In genomic region chr14:22095845-22096510, GRCh38 we compare ENCODE assay signal across 10 cellular contexts.
DNase-seq lines count a peak whose midpoint lies in the region; ATAC-seq, FAIRE-seq and TF ChIP-seq lines count a peak whose summit lies in the region.
"Had no signal": no experiment of that assay in that cellular context is flagged by ENCODE, and none has a peak within 500 bp of the region (broad histone marks: within the 10 kb centered on the region; RNA-seq: fewer than 3 reads in every experiment).

No MANE protein-coding gene starts in this region.

- H3K27me3 ChIP-seq in HepG2 (ENCODE audit: control insufficient read depth in 1 of 2, insufficient read depth in 2 of 2, low read length in 2 of 2) = no peaks in the 10 kb centered on the region
- no peaks in the 10 kb centered on the region for H3K27me3 ChIP-seq in right lobe of liver
- no peaks in the 10 kb centered on the region for H3K27me3 ChIP-seq in uterus

- H3K27ac ChIP-seq in HepG2 (ENCODE audit: extremely low read length, insufficient read depth, low read length) = no peak overlapping the region
- no peak overlapping the region for H3K27ac ChIP-seq in right lobe of liver
- H3K27ac ChIP-seq in uterus = peak overlapping the region; percentile 71 to 86

- no peaks in the 10 kb centered on the region for H3K27me3 Mint-ChIP-seq in activated T-helper 2 cell treated with anti-CD3 and anti-CD28 coated beads, Interferon-gamma antibody, Interleukin-2, Interleukin-4, amounts not matched to agents 10 μg/mL and 5 μg/mL and 100 μg/mL, durations not matched to agents 14 hours and 24 hours and 36 hours (ENCODE audit: low read depth)

- peak overlapping the region; percentile 87 for H3K27ac Mint-ChIP-seq in activated T-helper 2 cell treated with anti-CD3 and anti-CD28 coated beads, Interferon-gamma antibody, Interleukin-2, Interleukin-4, amounts not matched to agents 10 μg/mL and 5 μg/mL and 100 μg/mL, durations not matched to agents 14 hours and 24 hours and 36 hours

- H3K4me2 ChIP-seq in HepG2 (ENCODE audit: low read depth, low read length) = no peak overlapping the region

- H4K20me1 ChIP-seq in HepG2 (ENCODE audit: insufficient read depth, low read length) = no peaks in the 10 kb centered on the region

- no TSS peak for BruUV-seq in HepG2 (replicated peaks; lab: Mats Ljungman, UMichigan)

- H3K79me2 ChIP-seq in HepG2 (ENCODE audit: insufficient read depth, low read length) = no peaks in the 10 kb centered on the region

- CTCF ChIA-PET in HepG2 (lab: Yijun Ruan, JAX; ENCODE audit: low intra/inter-chr PET ratio, low total read pairs) = no interaction called here

- H2AFZ ChIP-seq in HepG2 (ENCODE audit: low read length) = no peak overlapping the region

- intact Hi-C loops in HepG2 (cut with micrococcal nuclease; ENCODE audit: unreplicated experiment) = no loop called here
- intact Hi-C loops in right lobe of liver (cut with DNase I) = no loop called here
- intact Hi-C loops in activated T-helper 2 cell treated with anti-CD3 and anti-CD28 coated beads, Interferon-gamma antibody, Interleukin-2, Interleukin-4, amounts not matched to agents 10 μg/mL and 5 μg/mL and 100 μg/mL, durations not matched to agents 14 hours and 24 hours and 36 hours (cut with micrococcal nuclease) = loop anchor here (5.0 kb wide), 1 partner anchor 94 kb away; no protein-coding TSS in a partner anchor
- intact Hi-C loops in uterus (cut with DNase I; ENCODE audit: low total_unique reads) = no loop called here

- H3K9ac ChIP-seq in HepG2 (ENCODE audit: insufficient read depth, low read depth, low read length) = no peak overlapping the region

- TF ChIP-seq CTCF in HepG2 (CRISPR knock-in tag; IDR thresholded peaks at IDR 0.05) (no peak), right lobe of liver (IDR thresholded peaks at IDR 0.05) (no peak), uterus (IDR thresholded peaks at IDR 0.05) (no peak)

- POLR2A ChIA-PET in HepG2 (lab: Yijun Ruan, JAX) = no interaction called here

- H3K9me3 Mint-ChIP-seq in activated T-helper 2 cell treated with anti-CD3 and anti-CD28 coated beads, Interferon-gamma antibody, Interleukin-2, Interleukin-4, amounts not matched to agents 10 μg/mL and 5 μg/mL and 100 μg/mL, durations not matched to agents 14 hours and 24 hours and 36 hours = no peaks in the 10 kb centered on the region

- peak; percentile 36; the same call in 2 of the 3 replicates for ATAC-seq in HepG2
- no peak for ATAC-seq in right lobe of liver
- ATAC-seq in HG03457 (IDR thresholded peaks at IDR 0.05; ENCODE audit: unreplicated experiment) = no peak

- peaks cover 47% of the 10 kb centered on the region for H3K4me1 Mint-ChIP-seq in activated T-helper 2 cell treated with anti-CD3 and anti-CD28 coated beads, Interferon-gamma antibody, Interleukin-2, Interleukin-4, amounts not matched to agents 10 μg/mL and 5 μg/mL and 100 μg/mL, durations not matched to agents 14 hours and 24 hours and 36 hours (ENCODE audit: low read depth)

- TF ChIP-seq POLR2A in HepG2 (IDR thresholded peaks at IDR 0.05; ENCODE audit: insufficient read depth in 1 of 2, low read depth in 2 of 2, low read length in 2 of 2) (no peak), right lobe of liver (IDR thresholded peaks at IDR 0.05) (no peak), uterus (IDR thresholded peaks at IDR 0.05) (no peak)

- in situ Hi-C loops in HepG2 (cut with HindIII; ENCODE audit: extremely low pct_ligation_motif_present, low pct_unique_long_range_greater_than_20kb) = no loop called here

- TF ChIP-seq RAD21 in HepG2 (CRISPR knock-in tag; IDR thresholded peaks at IDR 0.05) = no peak

- H3K9me3 ChIP-seq in HepG2 (ENCODE audit: low read length) (no peaks in the 10 kb centered on the region), right lobe of liver (no peaks in the 10 kb centered on the region), uterus (no peaks in the 10 kb centered on the region)

- H3K4me3 Mint-ChIP-seq in activated T-helper 2 cell treated with anti-CD3 and anti-CD28 coated beads, Interferon-gamma antibody, Interleukin-2, Interleukin-4, amounts not matched to agents 10 μg/mL and 5 μg/mL and 100 μg/mL, durations not matched to agents 14 hours and 24 hours and 36 hours (ENCODE audit: low read depth) = peak overlapping the region; percentile 69

- no peak for FAIRE-seq in HepG2 (lab: Jason Lieb, UNC)

- 4% methylated on average over 4 of the region's 4 CpGs for WGBS in HepG2 (ENCODE audit: low lambda C conversion rate)
- 56% methylated on average over 3 of the region's 4 CpGs for WGBS in right lobe of liver (ENCODE audit: insufficient coverage, low coverage, low lambda C conversion rate, missing lambda C conversion rate)

- H3K4me1 ChIP-seq in HepG2 (ENCODE audit: insufficient read depth, low read length) (no peaks in the 10 kb centered on the region), right lobe of liver (no peaks in the 10 kb centered on the region), uterus (no peaks in the 10 kb centered on the region)

- TF ChIP-seq EP300 in HepG2 (IDR thresholded peaks at IDR 0.05; ENCODE audit: low read depth in 2 of 2, low read length in 2 of 2) (no peak), HepG2 (CRISPR knock-in tag; IDR thresholded peaks at IDR 0.05; ENCODE audit: borderline replicate concordance) (no peak)

- peak; percentile 29 for DNase-seq in HepG2 (ENCODE audit: low spot score)
- no peak for DNase-seq in right lobe of liver
- DNase-seq in activated T-helper 2 cell treated with anti-CD3 and anti-CD28 coated beads, Interferon-gamma antibody, Interleukin-2, Interleukin-4, amounts not matched to agents 10 μg/mL and 5 μg/mL and 100 μg/mL, durations not matched to agents 14 hours and 24 hours and 36 hours (ENCODE audit: low spot score) = no peak
- peak; percentile 50 for DNase-seq in left kidney (ENCODE audit: low read depth, low spot score)
- DNase-seq in uterus = no peak
- DNase-seq in C1 segment of cervical spinal cord (lab: John Stamatoyannopoulos, UW) = no peak
- no peak for DNase-seq in NCI-H524 treated with DMSO at 0.1 percent for 48 hours (lab: John Stamatoyannopoulos, UW)
- DNase-seq: GOT3, NCI-H187 treated with DMSO at 0.1 percent for 48 hours had no signal

- no peaks in the 10 kb centered on the region for H3K36me3 Mint-ChIP-seq in activated T-helper 2 cell treated with anti-CD3 and anti-CD28 coated beads, Interferon-gamma antibody, Interleukin-2, Interleukin-4, amounts not matched to agents 10 μg/mL and 5 μg/mL and 100 μg/mL, durations not matched to agents 14 hours and 24 hours and 36 hours (ENCODE audit: low read depth)

- no peak overlapping the region for H3K4me3 ChIP-seq in HepG2 (replicated peaks in 1 of 3; ENCODE audit: insufficient read depth in 1 of 3, low read depth in 2 of 3, low read length in 3 of 3)
- H3K4me3 ChIP-seq in right lobe of liver = no peak overlapping the region
- no peak overlapping the region for H3K4me3 ChIP-seq in uterus

- no peaks in the 10 kb centered on the region for H3K36me3 ChIP-seq in HepG2 (replicated peaks in 1 of 2; ENCODE audit: control insufficient read depth in 1 of 2, insufficient read depth in 2 of 2, low read length in 2 of 2)
- H3K36me3 ChIP-seq in right lobe of liver = no peaks in the 10 kb centered on the region
- no peaks in the 10 kb centered on the region for H3K36me3 ChIP-seq in uterus

TF ChIP-seq in HepG2, 621 proteins besides CTCF, POLR2A, EP300 and RAD21:
- TF ChIP-seq ZNF7 (CRISPR knock-in tag; IDR thresholded peaks at IDR 0.05) (peak; percentile 22; the same call in 1 of the 2 replicates), IRX3 (CRISPR knock-in tag; IDR thresholded peaks at IDR 0.05; ENCODE audit: borderline replicate concordance, low read depth) (no peak), ZNF563 (CRISPR knock-in tag; IDR thresholded peaks at IDR 0.05) (peak; percentile 85), HNF4A (CRISPR knock-in tag; IDR thresholded peaks at IDR 0.05) (peak; percentile 78), RFX5 (IDR thresholded peaks at IDR 0.05; ENCODE audit: low read depth, low read length) (peak; percentile 35; the same call in 1 of the 2 replicates)
TF ChIP-seq in HepG2: peak in this region for 4.

Comparison
In these comparisons a context has a peak if more than half of its experiments do, and no peak if none do; other contexts are left out.
1. DNase-seq: peak in HepG2 (single experiment) and left kidney (single experiment); none in right lobe of liver (0 of 3), activated T-helper 2 cell treated with anti-CD3 and anti-CD28 coated beads, Interferon-gamma antibody, Interleukin-2, Interleukin-4, amounts not matched to agents 10 μg/mL and 5 μg/mL and 100 μg/mL, durations not matched to agents 14 hours and 24 hours and 36 hours (single experiment), uterus (0 of 2), C1 segment of cervical spinal cord (0 of 14) and NCI-H524 treated with DMSO at 0.1 percent for 48 hours (single experiment).
2. H3K27ac ChIP-seq: peak in uterus (2 of 2); none in HepG2 (single experiment) and right lobe of liver (0 of 3).